ENCODE assay signal across 10 cellular contexts in the genomic region with DNA sequence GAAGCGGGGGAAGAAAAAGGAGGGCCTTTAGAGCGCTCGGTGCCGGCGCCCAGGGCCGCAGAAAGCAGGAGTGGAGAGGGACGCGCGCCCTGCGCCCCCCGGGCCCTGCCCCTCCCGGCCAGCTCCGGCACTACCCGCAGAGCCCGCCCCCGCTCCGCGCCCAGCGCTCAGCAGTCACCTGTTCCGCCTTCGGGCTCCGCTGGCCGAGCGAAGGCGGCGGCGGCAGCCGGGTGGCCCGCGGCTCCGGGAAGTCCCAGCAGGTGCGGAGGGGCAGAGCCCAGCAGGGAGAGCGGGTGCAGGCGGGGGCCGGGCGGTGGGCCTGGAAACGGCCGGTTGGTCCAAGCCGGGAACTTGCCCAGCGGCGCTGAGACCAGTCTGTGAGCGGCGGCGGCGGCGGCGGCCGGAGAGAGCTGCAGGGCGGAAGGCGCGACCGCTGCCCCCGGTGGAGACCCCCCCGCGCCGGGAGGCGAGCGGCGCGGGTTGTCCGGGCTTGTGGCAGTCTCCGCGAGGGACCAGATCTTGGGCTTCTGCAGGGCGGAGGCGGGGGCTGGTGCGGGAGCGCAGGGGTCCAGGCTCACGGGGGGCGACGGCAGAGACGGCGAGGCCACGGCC. TPM values are rescaled to one million over a fixed set of nuclear protein-coding genes. Genes with fewer than 3 reads are reported as not detected.
A peak's percentile ranks its signal among the peaks of the same experiment; 100 is the strongest.
DNase-seq lines count a peak whose midpoint lies in the region; ATAC-seq and TF ChIP-seq lines count a peak whose summit lies in the region.
"Had no signal": no experiment of that assay in that cellular context is flagged by ENCODE, and none has a peak within 500 bp of the region (broad histone marks: within the 10 kb centered on the region; RNA-seq: fewer than 3 reads in every experiment).

No MANE protein-coding gene starts in this region.

- H3K4me1 ChIP-seq in HUES6 (ENCODE audit: control insufficient read depth, insufficient read depth, low read length), result peaks cover 15% of the 10 kb centered on the region
- peaks cover 45% of the 10 kb centered on the region for H3K4me1 ChIP-seq in mucosa of descending colon (ENCODE audit: low read depth)
- no peaks in the 10 kb centered on the region for H3K4me1 ChIP-seq in CD4-positive, alpha-beta memory T cell (ENCODE audit: insufficient read depth, low read length)

- H3K27ac Mint-ChIP-seq in CD4-positive, alpha-beta memory T cell, result no peak overlapping the region
- no peak overlapping the region for H3K27ac Mint-ChIP-seq in T-cell
- H3K27ac Mint-ChIP-seq: activated CD8-positive, alpha-beta T cell treated with anti-CD3 and anti-CD28 coated beads for 36 hours had no signal

- no peaks in the 10 kb centered on the region for H3K9me3 Mint-ChIP-seq in CD4-positive, alpha-beta memory T cell
- H3K9me3 Mint-ChIP-seq in T-cell, result no peaks in the 10 kb centered on the region
- H3K9me3 Mint-ChIP-seq: activated CD8-positive, alpha-beta T cell treated with anti-CD3 and anti-CD28 coated beads for 36 hours had no signal

- DNase-seq in AG20443 (ENCODE audit: low spot score) (peak; percentile 52), ecto neural progenitor cell (ENCODE audit: low spot score) (peak; percentile 67), mucosa of descending colon (peak in 2 of 3 donors; percentile 22 to 51), T-cell (no peak), superior temporal gyrus (ENCODE audit: extremely low spot score) (no peak), dedifferentiated amniotic fluid mesenchymal stem cell (ENCODE audit: extremely low spot score) (no peak)
- no peak for DNase-seq in CD4-positive, alpha-beta memory T cell
- DNase-seq: activated CD8-positive, alpha-beta T cell treated with anti-CD3 and anti-CD28 coated beads for 36 hours had no signal

- intact Hi-C loops in mucosa of descending colon (cut with DNase I, micrococcal nuclease), result no loop called here
- intact Hi-C loops in CD4-positive, alpha-beta memory T cell (cut with micrococcal nuclease), result no loop called here

- H3K36me3 Mint-ChIP-seq in CD4-positive, alpha-beta memory T cell, result no peaks in the 10 kb centered on the region
- H3K36me3 Mint-ChIP-seq in T-cell, result no peaks in the 10 kb centered on the region
- H3K36me3 Mint-ChIP-seq: IgD-negative memory B cell had no signal

- TF ChIP-seq CTCF in mucosa of descending colon (IDR thresholded peaks at IDR 0.05), result no peak

- ATAC-seq in mucosa of descending colon (peak; percentile 36), T-cell (replicated peaks in 1 of 4) (no peak)
- ATAC-seq: activated CD8-positive, alpha-beta T cell treated with anti-CD3 and anti-CD28 coated beads for 36 hours had no signal

- H3K36me3 ChIP-seq in HUES6 (ENCODE audit: control insufficient read depth, insufficient read depth, low read length) (no peaks in the 10 kb centered on the region), mucosa of descending colon (ENCODE audit: low read depth) (no peaks in the 10 kb centered on the region)
- no peaks in the 10 kb centered on the region for H3K36me3 ChIP-seq in CD4-positive, alpha-beta memory T cell (ENCODE audit: insufficient read depth, low read length)

- H3K4me1 Mint-ChIP-seq in CD4-positive, alpha-beta memory T cell, result peaks cover 13 to 41% (median 22%) of the 10 kb centered on the region in 4 donors
- peaks cover 31 to 33% (median 31%) of the 10 kb centered on the region in 3 donors for H3K4me1 Mint-ChIP-seq in T-cell

- no peak overlapping the region for H3K4me3 Mint-ChIP-seq in CD4-positive, alpha-beta memory T cell
- peak overlapping the region in 1 of 3 donors; percentile 62 for H3K4me3 Mint-ChIP-seq in T-cell
- H3K4me3 Mint-ChIP-seq: activated CD8-positive, alpha-beta T cell treated with anti-CD3 and anti-CD28 coated beads for 36 hours had no signal

- H3K27me3 Mint-ChIP-seq in CD4-positive, alpha-beta memory T cell, result peaks cover 43 to 50% of the 10 kb centered on the region in 2 donors
- peaks cover 43 to 78% of the 10 kb centered on the region in 2 donors for H3K27me3 Mint-ChIP-seq in T-cell

- CTCF ChIA-PET in CD4-positive, alpha-beta memory T cell (lab: Charles Lee; ENCODE audit: partially characterized antibody), result no interaction called here
- CTCF ChIA-PET in T-cell (lab: Charles Lee), result no interaction called here

- H3K9me3 ChIP-seq in HUES6 (ENCODE audit: control insufficient read depth, insufficient read depth, low read depth, low read length) (no peaks in the 10 kb centered on the region), mucosa of descending colon (no peaks in the 10 kb centered on the region)
- no peaks in the 10 kb centered on the region for H3K9me3 ChIP-seq in CD4-positive, alpha-beta memory T cell (ENCODE audit: control insufficient read depth in 1 of 2, low read length in 2 of 2)

- H3K27me3 ChIP-seq in HUES6 (ENCODE audit: control insufficient read depth, insufficient read depth, low read length), result peaks cover 86% of the 10 kb centered on the region
- peaks cover 6% of the 10 kb centered on the region for H3K27me3 ChIP-seq in CD4-positive, alpha-beta memory T cell (ENCODE audit: insufficient read depth, low read length)

- H3K4me3 ChIP-seq in HUES6 (ENCODE audit: low read depth, low read length) (peak overlapping the region; percentile 65), mucosa of descending colon (no peak overlapping the region)
- H3K4me3 ChIP-seq in CD4-positive, alpha-beta memory T cell (ENCODE audit: low read length in 2 of 2), result no peak overlapping the region

- POLR2A ChIA-PET in CD4-positive, alpha-beta memory T cell (lab: Charles Lee; ENCODE audit: partially characterized antibody), result no interaction called here
- POLR2A ChIA-PET in T-cell (lab: Charles Lee), result no interaction called here

- peak overlapping the region; percentile 66 for H3K9ac ChIP-seq in HUES6 (ENCODE audit: low read length)

- H3K27ac ChIP-seq in HUES6 (ENCODE audit: low read depth, low read length), result no peak overlapping the region
- H3K27ac ChIP-seq in CD4-positive, alpha-beta memory T cell (ENCODE audit: low read depth, low read length), result no peak overlapping the region

RNA-seq across cellular contexts. Expression of a gene that starts 2.2 kb away (rescaled TPM):
- total RNA-seq in mucosa of descending colon, result under 1 TPM in 1 of 3 donors, not detected in 2; 0.44 TPM
- not detected for total RNA-seq in CD4-positive, alpha-beta memory T cell
- polyA plus RNA-seq in CD4-positive, alpha-beta memory T cell, result not detected
- under 1 TPM in 2 of 5 donors, not detected in 3; 0.19 to 0.35 TPM for total RNA-seq in T-cell
- total RNA-seq: activated CD8-positive, alpha-beta T cell treated with anti-CD3 and anti-CD28 coated beads for 36 hours had no signal
- polyA plus RNA-seq: IgD-negative memory B cell had no signal

Comparison
In these comparisons a context has a peak if more than half of its experiments do, and no peak if none do; other contexts are left out.
1. DNase-seq: peak in AG20443 (single experiment), ecto neural progenitor cell (single experiment) and mucosa of descending colon (2 of 3); none in CD4-positive, alpha-beta memory T cell (0 of 5), T-cell (0 of 34), superior temporal gyrus (single experiment) and dedifferentiated amniotic fluid mesenchymal stem cell (single experiment).